8 cellular contexts compared by ENCODE assay signal in the genomic region with DNA sequence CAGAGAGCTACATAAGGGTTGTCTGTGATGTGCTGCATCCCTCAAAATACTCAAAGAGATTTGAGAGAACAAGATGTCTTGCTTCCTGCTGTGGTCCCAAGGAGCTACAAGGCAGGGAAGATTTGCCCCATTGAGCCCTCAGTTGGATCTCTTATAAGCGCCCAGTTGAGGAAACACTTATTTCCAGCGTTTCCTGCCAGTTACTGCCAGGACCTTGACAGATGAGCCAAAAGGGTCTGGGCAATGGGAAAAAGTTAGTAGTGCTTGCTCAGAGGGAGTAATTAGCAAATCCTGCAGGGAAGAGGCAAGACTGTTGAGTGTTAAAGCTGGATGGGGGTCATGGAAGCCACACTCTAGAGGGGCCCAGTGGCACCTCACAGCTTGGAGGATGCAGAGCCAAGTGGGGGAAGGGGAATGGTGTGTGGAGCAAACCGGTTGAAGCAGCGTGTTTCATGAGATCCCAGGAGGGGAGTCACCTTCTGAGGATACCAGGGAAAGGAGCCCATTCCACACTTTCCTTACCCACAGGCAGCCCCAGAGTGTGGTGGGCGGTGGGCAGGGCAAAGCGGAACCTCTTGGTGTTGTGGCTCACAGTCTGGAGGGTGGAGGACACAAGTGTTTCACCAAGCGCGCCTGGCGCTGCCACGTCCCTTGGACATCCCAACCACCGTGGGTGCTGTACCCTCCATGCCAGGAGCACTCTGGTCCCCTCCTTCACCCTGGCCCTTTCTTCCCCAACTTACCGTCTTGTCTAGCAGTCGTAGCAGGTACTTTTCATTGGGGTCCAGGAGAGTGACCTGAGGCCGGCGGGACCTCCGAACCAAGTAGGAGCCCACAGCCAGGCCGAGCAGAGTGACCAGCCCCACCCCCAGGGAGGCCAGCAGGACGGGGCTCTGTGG. TPM values are rescaled to one million over a fixed set of nuclear protein-coding genes. Genes with fewer than 3 reads are reported as not detected.
DNase-seq lines count a peak whose midpoint lies in the region; FAIRE-seq and TF ChIP-seq lines count a peak whose summit lies in the region.

No MANE protein-coding gene starts in this region.

- peak overlapping the region; percentile 95 for H3K9ac ChIP-seq in keratinocyte (ENCODE audit: control insufficient read depth, extremely low read depth, insufficient read depth, low read length)

- no peaks in the 10 kb centered on the region for H3K9me3 Mint-ChIP-seq in activated T-cell treated with anti-CD3 and anti-CD28 coated beads, Interleukin-2, amount 50 U/mL, for 24 hours

- no peak for DNase-seq in activated T-cell treated with anti-CD3 and anti-CD28 coated beads, Interleukin-2, amount 50 U/mL, for 24 hours
- DNase-seq in activated T-cell treated with anti-CD3 and anti-CD28 coated beads, Interleukin-2, amount 50 U/mL, for 1 hour = no peak
- DNase-seq in keratinocyte (ENCODE audit: low read depth, low spot score) (no peak), substantia nigra (lab: John Stamatoyannopoulos, UW) (peak in 4 of 49 donors; percentile 8 to 48 (median 40)), 8988T (no peak), NCI-H446 (lab: John Stamatoyannopoulos, UW) (no peak), EL (no peak)

- no peaks in the 10 kb centered on the region for H3K9me3 ChIP-seq in keratinocyte (ENCODE audit: control insufficient read depth, low read depth, low read length)

- H3K27me3 ChIP-seq in keratinocyte (ENCODE audit: control insufficient read depth, extremely low read depth, insufficient read depth, low read length) = no peaks in the 10 kb centered on the region

- H3K4me3 ChIP-seq in keratinocyte (ENCODE audit: control insufficient read depth in 2 of 3, extremely low read depth in 1 of 3, insufficient read depth in 2 of 3, low read depth in 1 of 3, low read length in 3 of 3) = peak overlapping the region; percentile 80 to 98 (median 82)

- peaks cover 36% of the 10 kb centered on the region for H3K4me1 ChIP-seq in keratinocyte (ENCODE audit: control insufficient read depth, extremely low read depth, insufficient read depth, low read length)

- peaks cover 38% of the 10 kb centered on the region for H3K4me1 Mint-ChIP-seq in activated T-cell treated with anti-CD3 and anti-CD28 coated beads, Interleukin-2, amount 50 U/mL, for 24 hours (ENCODE audit: low read depth)

- peaks cover 22 to 28% of the 10 kb centered on the region in 2 experiments for H3K36me3 ChIP-seq in keratinocyte (ENCODE audit: control insufficient read depth in 2 of 2, extremely low read depth in 1 of 2, insufficient read depth in 2 of 2, low read length in 2 of 2)

- peak overlapping the region; percentile 84 for H3K27ac Mint-ChIP-seq in activated T-cell treated with anti-CD3 and anti-CD28 coated beads, Interleukin-2, amount 50 U/mL, for 24 hours

- no peak for FAIRE-seq in keratinocyte (lab: Jason Lieb, UNC)

- no peaks in the 10 kb centered on the region for H4K20me1 ChIP-seq in keratinocyte (ENCODE audit: control insufficient read depth, extremely low read depth, insufficient read depth, low read length)

- H3K9me1 ChIP-seq in keratinocyte (ENCODE audit: control insufficient read depth, extremely low read depth, insufficient read depth, low read length) = peaks cover 3% of the 10 kb centered on the region

- dilution Hi-C loops in keratinocyte (cut with MboI; ENCODE audit: extremely low pct_ligation_motif_present, low sequenced_read_pairs) = no loop called here

- peak overlapping the region; percentile 81 for H3K4me3 Mint-ChIP-seq in activated T-cell treated with anti-CD3 and anti-CD28 coated beads, Interleukin-2, amount 50 U/mL, for 24 hours

- H3K4me2 ChIP-seq in keratinocyte (ENCODE audit: control insufficient read depth, extremely low read depth, insufficient read depth, low read depth, low read length) = peak overlapping the region; percentile 97

- no peaks in the 10 kb centered on the region for H3K27me3 Mint-ChIP-seq in activated T-cell treated with anti-CD3 and anti-CD28 coated beads, Interleukin-2, amount 50 U/mL, for 24 hours

- H2AFZ ChIP-seq in keratinocyte (ENCODE audit: control insufficient read depth, low read length) = peak overlapping the region; percentile 0

- TF ChIP-seq CTCF in keratinocyte (optimal IDR thresholded peaks at IDR 0.05 in 1 of 3, IDR thresholded peaks at IDR 0.05 in 1 of 3, conservative IDR thresholded peaks at IDR 0.05 in 1 of 3; ENCODE audit: extremely low read depth in 1 of 3, insufficient read depth in 2 of 3, low read length in 3 of 3) = no peak

- H3K27ac ChIP-seq in angular gyrus (ENCODE audit: low read depth, low read length) (peak overlapping the region; percentile 82), keratinocyte (ENCODE audit: control insufficient read depth, insufficient read depth, low read length) (peak overlapping the region; percentile 84), substantia nigra (ENCODE audit: low read depth, low read length, poor library complexity, severe bottlenecking) (peak overlapping the region; percentile 91)

- peaks cover 45% of the 10 kb centered on the region for H3K36me3 Mint-ChIP-seq in activated T-cell treated with anti-CD3 and anti-CD28 coated beads, Interleukin-2, amount 50 U/mL, for 24 hours (ENCODE audit: low read depth)

- peaks cover 19% of the 10 kb centered on the region for H3K79me2 ChIP-seq in keratinocyte (ENCODE audit: control insufficient read depth, insufficient read depth, low read length)

RNA-seq across cellular contexts. Expression of gene CYB5R1, which starts 0.8 kb away (rescaled TPM):
- polyA plus RNA-seq in keratinocyte = 199 to 336 TPM (median 232 TPM) in 3 replicates
- 186 TPM for polyA plus RNA-seq in keratinocyte (2011; ENCODE audit: low read depth)
- 251 and 266 TPM in 2 replicates for polyA plus RNA-seq in keratinocyte (2011; cell fraction: cytosol; rRNA removed)
- polyA plus RNA-seq in keratinocyte (2011; cell fraction: nucleus; rRNA removed) = 527 and 532 TPM in 2 replicates
- 177 and 371 TPM in 2 replicates for polyA plus RNA-seq in keratinocyte (2012; ENCODE audit: low replicate concordance)
- 97.4 to 240 TPM (median 168 TPM) in 3 replicates for polyA minus RNA-seq in keratinocyte
- polyA minus RNA-seq in keratinocyte (2011; cell fraction: cytosol; rRNA and poly(A)+ RNA removed) = 159 TPM
- 206 and 253 TPM in 2 replicates for polyA minus RNA-seq in keratinocyte (2011; cell fraction: nucleus; rRNA and poly(A)+ RNA removed)

RNA-seq across cellular contexts. Expression of gene ADIPOR1, which starts 8.1 kb away (rescaled TPM):
- 223 to 336 TPM (median 260 TPM) in 3 replicates for polyA plus RNA-seq in keratinocyte
- polyA plus RNA-seq in keratinocyte (2011; ENCODE audit: low read depth) = 70.4 TPM
- polyA plus RNA-seq in keratinocyte (2011; cell fraction: cytosol; rRNA removed) = 311 and 372 TPM in 2 replicates
- 146 and 152 TPM in 2 replicates for polyA plus RNA-seq in keratinocyte (2011; cell fraction: nucleus; rRNA removed)
- 121 and 228 TPM in 2 replicates for polyA plus RNA-seq in keratinocyte (2012; ENCODE audit: low replicate concordance)
- polyA minus RNA-seq in keratinocyte = 244 to 467 TPM (median 333 TPM) in 3 replicates
- 320 TPM for polyA minus RNA-seq in keratinocyte (2011; cell fraction: cytosol; rRNA and poly(A)+ RNA removed)
- polyA minus RNA-seq in keratinocyte (2011; cell fraction: nucleus; rRNA and poly(A)+ RNA removed) = 60.1 and 94.5 TPM in 2 replicates

RNA-seq across cellular contexts. Expression of gene KLHL12, which starts 39.2 kb away (rescaled TPM):
- 26.4 to 32.3 TPM (median 28.6 TPM) in 3 replicates for polyA plus RNA-seq in keratinocyte
- 34.5 TPM for polyA plus RNA-seq in keratinocyte (2011; ENCODE audit: low read depth)
- polyA plus RNA-seq in keratinocyte (2011; cell fraction: cytosol; rRNA removed) = 17.5 and 30.2 TPM in 2 replicates
- polyA plus RNA-seq in keratinocyte (2011; cell fraction: nucleus; rRNA removed) = 30.2 and 36.0 TPM in 2 replicates
- 14.5 and 20.5 TPM in 2 replicates for polyA plus RNA-seq in keratinocyte (2012; ENCODE audit: low replicate concordance)
- 22.4 to 36.2 TPM (median 31.7 TPM) in 3 replicates for polyA minus RNA-seq in keratinocyte
- polyA minus RNA-seq in keratinocyte (2011; cell fraction: cytosol; rRNA and poly(A)+ RNA removed) = 15.5 TPM
- 13.5 and 19.1 TPM in 2 replicates for polyA minus RNA-seq in keratinocyte (2011; cell fraction: nucleus; rRNA and poly(A)+ RNA removed)

RNA-seq across cellular contexts. Expression of gene TMEM183A, which starts 40.9 kb away (rescaled TPM):
- polyA plus RNA-seq in keratinocyte = 87.4 to 91.8 TPM (median 88.2 TPM) in 3 replicates
- 34.0 TPM for polyA plus RNA-seq in keratinocyte (2011; ENCODE audit: low read depth)
- 88.9 and 91.5 TPM in 2 replicates for polyA plus RNA-seq in keratinocyte (2011; cell fraction: cytosol; rRNA removed)
- polyA plus RNA-seq in keratinocyte (2011; cell fraction: nucleus; rRNA removed) = 62.8 and 67.7 TPM in 2 replicates
- polyA plus RNA-seq in keratinocyte (2012; ENCODE audit: low replicate concordance) = 48.0 and 50.4 TPM in 2 replicates
- 96.0 to 123 TPM (median 119 TPM) in 3 replicates for polyA minus RNA-seq in keratinocyte
- 58.3 TPM for polyA minus RNA-seq in keratinocyte (2011; cell fraction: cytosol; rRNA and poly(A)+ RNA removed)
- 16.4 and 30.5 TPM in 2 replicates for polyA minus RNA-seq in keratinocyte (2011; cell fraction: nucleus; rRNA and poly(A)+ RNA removed)
